ENCODE assay signal across 15 cellular contexts in the genomic region with DNA sequence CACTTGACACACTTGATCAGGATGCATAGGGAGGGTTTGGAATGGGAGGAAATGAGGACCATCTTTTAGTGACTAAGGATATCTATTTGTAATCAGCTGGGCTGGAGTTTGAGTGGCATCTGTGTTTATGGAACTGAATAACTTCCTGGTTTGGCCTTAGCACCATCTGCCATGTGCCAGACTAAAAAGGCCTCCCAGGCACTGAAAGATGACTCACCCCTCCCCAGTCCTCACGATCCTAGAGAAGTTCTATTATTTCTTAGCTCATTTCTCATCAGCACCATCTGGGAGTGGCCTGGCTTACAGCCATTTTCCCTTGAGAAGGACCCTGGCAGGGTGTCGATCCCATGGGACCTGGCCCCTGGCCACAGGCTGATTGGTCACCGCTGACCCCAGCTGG.
DNase-seq lines count a peak whose midpoint lies in the region; ATAC-seq and TF ChIP-seq lines count a peak whose summit lies in the region.
"Had no signal": no experiment of that assay in that cellular context is flagged by ENCODE, and none has a peak within 500 bp of the region (broad histone marks: within the 10 kb centered on the region; RNA-seq: fewer than 3 reads in every experiment).

No MANE protein-coding gene starts in this region.

- ATAC-seq in GM18517 (IDR thresholded peaks at IDR 0.05; ENCODE audit: unreplicated experiment), result no peak
- ATAC-seq: activated T-cell treated with anti-CD3 and anti-CD28 coated beads, Interleukin-2, amount 50 U/mL, for 4 hours; left ventricle myocardium superior had no signal

- TF ChIP-seq CTCF in HFF-Myc (IDR thresholded peaks at IDR 0.05; ENCODE audit: low read depth, low read length, missing control alignments), result no peak
- TF ChIP-seq CTCF in foreskin fibroblast (IDR thresholded peaks at IDR 0.05; ENCODE audit: low read depth, low read length), result no peak

- peak; percentile 25 for DNase-seq in COLO668 (lab: John Stamatoyannopoulos, UW; ENCODE audit: unreplicated experiment)
- DNase-seq in HFF-Myc (ENCODE audit: extremely low read depth, low read depth), result peak; percentile 42
- DNase-seq in RKO (ENCODE audit: low spot score), result peak; percentile 3
- DNase-seq in foreskin fibroblast, result peak; percentile 27 to 50
- no peak for DNase-seq in NCI-H2081 treated with DMSO at 0.1 percent for 48 hours (lab: John Stamatoyannopoulos, UW)
- DNase-seq in GM19238 (ENCODE audit: insufficient read length, low spot score), result no peak
- no peak for DNase-seq in epidermal melanocyte (ENCODE audit: insufficient read length, low spot score)
- DNase-seq: activated T-cell treated with anti-CD3 and anti-CD28 coated beads, Interleukin-2, amount 50 U/mL, for 4 hours; aorta; CD4-positive, alpha-beta T cell; effector CD8-positive, alpha-beta T cell; left ventricle myocardium superior; substantia nigra had no signal

- H3K4me3 ChIP-seq in HFF-Myc (replicated peaks; ENCODE audit: low read depth, low read length) (no peak overlapping the region), foreskin fibroblast (ENCODE audit: low read depth in 1 of 2, low read length in 2 of 2) (no peak overlapping the region)
- H3K4me3 ChIP-seq: SJCRH30 had no signal

Comparison
In these comparisons a context has a peak if more than half of its experiments do, and no peak if none do; other contexts are left out.
1. DNase-seq: peak in COLO668 (single experiment), HFF-Myc (single experiment), RKO (single experiment) and foreskin fibroblast (2 of 2); none in NCI-H2081 treated with DMSO at 0.1 percent for 48 hours (single experiment), GM19238 (single experiment) and epidermal melanocyte (single experiment).